In genomic region chr22:33397381-33397907, GRCh38 we compare ENCODE assay signal across 18 cellular contexts.
A peak's percentile ranks its signal among the peaks of the same experiment; 100 is the strongest.
DNase-seq lines count a peak whose midpoint lies in the region; ATAC-seq and TF ChIP-seq lines count a peak whose summit lies in the region.
"Had no signal": no experiment of that assay in that cellular context is flagged by ENCODE, and none has a peak within 500 bp of the region (broad histone marks: within the 10 kb centered on the region; RNA-seq: fewer than 3 reads in every experiment).

No MANE protein-coding gene starts in this region.

- no peak overlapping the region for H4K8ac ChIP-seq in IMR-90 (ENCODE audit: low read depth in 2 of 2, low read length in 2 of 2)

- 0 out of 2 replicates have a peak, but pooled peaks cover 3% of the 10 kb centered on the region for H3K9me1 ChIP-seq in IMR-90 (ENCODE audit: insufficient read depth, low read length)

- H3K14ac ChIP-seq in IMR-90 (replicated peaks; ENCODE audit: low read depth, low read length) = no peak overlapping the region

- H2AK5ac ChIP-seq in IMR-90 (ENCODE audit: low read depth, low read length) = no peak overlapping the region

- no peak overlapping the region for H3K27ac Mint-ChIP-seq in stimulated activated naive CD8-positive, alpha-beta T cell treated with anti-CD3 and anti-CD28 coated beads, Interleukin-15, amount 100 ng/mL, for 72 hours
- H3K27ac Mint-ChIP-seq: CD4-positive, alpha-beta T cell; H9; IgD-negative memory B cell had no signal

- H2BK120ac ChIP-seq in IMR-90 (ENCODE audit: low read depth, low read length) = no peak overlapping the region

- intact Hi-C loops in IMR-90 (cut with micrococcal nuclease) (no loop called here), left lung (cut with DNase I) (no loop called here), upper lobe of right lung (cut with DNase I) (no loop called here)

- TF ChIP-seq CTCF in IMR-90 (conservative IDR thresholded peaks at IDR 0.05; ENCODE audit: low read depth, low read length) (no peak), left lung (IDR thresholded peaks at IDR 0.05) (no peak), upper lobe of right lung (IDR thresholded peaks at IDR 0.05) (no peak)

- H3K4me3 Mint-ChIP-seq in stimulated activated naive CD8-positive, alpha-beta T cell treated with anti-CD3 and anti-CD28 coated beads, Interleukin-15, amount 100 ng/mL, for 72 hours = no peak overlapping the region
- H3K4me3 Mint-ChIP-seq: CD4-positive, alpha-beta T cell; H9; IgD-negative memory B cell had no signal

- H2BK20ac ChIP-seq in IMR-90 (ENCODE audit: low read depth, low read length) = no peak overlapping the region

- H2BK15ac ChIP-seq in IMR-90 (ENCODE audit: low read depth, low read length) = no peak overlapping the region

- BruUV-seq in IMR-90 (replicated peaks; lab: Mats Ljungman, UMichigan) = no TSS peak

- peaks cover 0 to 5% of the 10 kb centered on the region in 2 donors for H3K9me3 Mint-ChIP-seq in stimulated activated naive CD8-positive, alpha-beta T cell treated with anti-CD3 and anti-CD28 coated beads, Interleukin-15, amount 100 ng/mL, for 72 hours
- H3K9me3 Mint-ChIP-seq: H9 had no signal

- dilution Hi-C loops in IMR-90 (cut with HindIII; ENCODE audit: low sequenced_read_pairs, unreplicated experiment) = no loop called here

- TF ChIP-seq RAD21 in IMR-90 (IDR thresholded peaks at IDR 0.05; ENCODE audit: low read length) = no peak

- H3K4ac ChIP-seq in IMR-90 (ENCODE audit: low read depth, low read length) = no peak overlapping the region

- no peak overlapping the region for H4K91ac ChIP-seq in IMR-90 (ENCODE audit: insufficient read depth, low read depth, low read length)

- H3K23ac ChIP-seq in IMR-90 (ENCODE audit: low read depth, low read length) = no peak overlapping the region

- no peaks in the 10 kb centered on the region for H3K79me1 ChIP-seq in IMR-90 (ENCODE audit: low read depth in 1 of 2, low read length in 2 of 2)

- H3K4me2 ChIP-seq in IMR-90 (ENCODE audit: low read depth, low read length) = no peak overlapping the region

- H2AFZ ChIP-seq in IMR-90 (replicated peaks; ENCODE audit: low read length, poor library complexity) = no peak overlapping the region

- no peak overlapping the region for H3K18ac ChIP-seq in IMR-90 (ENCODE audit: low read depth, low read length)

- no peaks in the 10 kb centered on the region for H3K4me1 Mint-ChIP-seq in stimulated activated naive CD8-positive, alpha-beta T cell treated with anti-CD3 and anti-CD28 coated beads, Interleukin-15, amount 100 ng/mL, for 72 hours
- H3K4me1 Mint-ChIP-seq: H9, IgD-negative memory B cell had no signal

- H3K27ac ChIP-seq in IMR-90 (ENCODE audit: insufficient read depth, low read length) (no peak overlapping the region), left lung (no peak overlapping the region), upper lobe of right lung (no peak overlapping the region)
- H3K27ac ChIP-seq: C4-2B, HL-60 had no signal

- H3K36me3 ChIP-seq in IMR-90 (ENCODE audit: control insufficient read depth, insufficient read depth, low read length) (no peaks in the 10 kb centered on the region), left lung (no peaks in the 10 kb centered on the region), upper lobe of right lung (no peaks in the 10 kb centered on the region)

- H2AK9ac ChIP-seq in IMR-90 (replicated peaks; ENCODE audit: low read depth, low read length, poor library complexity) = no peak overlapping the region

- H3K4me3 ChIP-seq in IMR-90 (ENCODE audit: insufficient read depth, low read depth, low read length) (no peak overlapping the region), left lung (no peak overlapping the region), upper lobe of right lung (no peak overlapping the region)
- H3K4me3 ChIP-seq: GM12878 had no signal

- CTCF ChIA-PET in IMR-90 (lab: Yijun Ruan, JAX) = no interaction called here

- DNase-seq in EH (ENCODE audit: low read depth) (peak; percentile 1), IMR-90 (peak; percentile 1), left lung (no peak), upper lobe of right lung (no peak), HCEC 1CT (no peak)
- no peak for DNase-seq in stimulated activated naive CD8-positive, alpha-beta T cell treated with anti-CD3 and anti-CD28 coated beads, Interleukin-15, amount 100 ng/mL, for 72 hours
- DNase-seq: ACHN; AML-193; Caco-2; CD4-positive, alpha-beta T cell; EL; H9; KBM-7 had no signal

- H3K9me3 ChIP-seq in IMR-90 (ENCODE audit: control insufficient read depth, insufficient read depth, low read length) (no peaks in the 10 kb centered on the region), left lung (no peaks in the 10 kb centered on the region), upper lobe of right lung (no peaks in the 10 kb centered on the region)
- H3K9me3 ChIP-seq: Caco-2 had no signal

- POLR2A ChIA-PET in IMR-90 (lab: Charles Lee; ENCODE audit: unreplicated experiment) = no interaction called here

- no peak overlapping the region for H3K56ac ChIP-seq in IMR-90 (ENCODE audit: extremely low read depth, insufficient read depth, low read length)

- no peak overlapping the region for H4K5ac ChIP-seq in IMR-90 (ENCODE audit: low read depth, low read length)

- H3K4me1 ChIP-seq in IMR-90 (ENCODE audit: control insufficient read depth, insufficient read depth, low read length) = peaks cover 7% of the 10 kb centered on the region
- H3K4me1 ChIP-seq in left lung = peaks cover 0 to 2% of the 10 kb centered on the region in 2 donors
- no peaks in the 10 kb centered on the region for H3K4me1 ChIP-seq in upper lobe of right lung

- no CpG with 5 or more reads among the region's 4 CpGs for WGBS in IMR-90 (ENCODE audit: extremely low coverage in 2 of 2, insufficient read length in 1 of 2), 2 experiments

- ATAC-seq in IMR-90 (ENCODE audit: low read depth) (no peak), left lung (peak; percentile 82), upper lobe of right lung (peak; percentile 72), HG03039 (IDR thresholded peaks at IDR 0.05; ENCODE audit: unreplicated experiment) (no peak)
- ATAC-seq in stimulated activated naive CD8-positive, alpha-beta T cell treated with anti-CD3 and anti-CD28 coated beads, Interleukin-15, amount 100 ng/mL, for 72 hours = no peak
- ATAC-seq: GM12878 had no signal

- H3K27me3 ChIP-seq in IMR-90 (ENCODE audit: control insufficient read depth, insufficient read depth, low read length) (no peaks in the 10 kb centered on the region), left lung (no peaks in the 10 kb centered on the region), upper lobe of right lung (no peaks in the 10 kb centered on the region)

- no peak for TF ChIP-seq POLR2A in IMR-90 (IDR thresholded peaks at IDR 0.05; ENCODE audit: low read depth, low read length)

- in situ Hi-C loops in IMR-90 (cut with MboI; ENCODE audit: low sequenced_read_pairs) = no loop called here

- no peak overlapping the region for H2BK5ac ChIP-seq in IMR-90 (ENCODE audit: low read depth, low read length, poor library complexity, severe bottlenecking)

- H3K9ac ChIP-seq in IMR-90 (ENCODE audit: low read depth, low read length) = no peak overlapping the region

- H3K27me3 Mint-ChIP-seq in stimulated activated naive CD8-positive, alpha-beta T cell treated with anti-CD3 and anti-CD28 coated beads, Interleukin-15, amount 100 ng/mL, for 72 hours = no peaks in the 10 kb centered on the region
- H3K27me3 Mint-ChIP-seq: CD4-positive, alpha-beta T cell; IgD-negative memory B cell had no signal

- H4K20me1 ChIP-seq in IMR-90 (ENCODE audit: insufficient read depth, low read length) = no peaks in the 10 kb centered on the region

TF ChIP-seq in IMR-90, 13 proteins besides CTCF, POLR2A, EP300 and RAD21:
- no peak for TF ChIP-seq SMC3 (IDR thresholded peaks at IDR 0.05; ENCODE audit: low read depth, low read length)
- no peak for TF ChIP-seq RFX5 (IDR thresholded peaks at IDR 0.05; ENCODE audit: low read depth, low read length)
- TF ChIP-seq BHLHE40 (IDR thresholded peaks at IDR 0.05; ENCODE audit: low read depth, low read length) = no peak
- no peak for TF ChIP-seq MXI1 (IDR thresholded peaks at IDR 0.05; ENCODE audit: borderline replicate concordance, low read depth, low read length)
- TF ChIP-seq CHD1 (IDR thresholded peaks at IDR 0.05; ENCODE audit: low read depth, low read length) = no peak
- TF ChIP-seq MAZ (IDR thresholded peaks at IDR 0.05; ENCODE audit: borderline replicate concordance, low read depth, low read length) = no peak
- TF ChIP-seq CEBPB (IDR thresholded peaks at IDR 0.05; ENCODE audit: low read depth, low read length) = no peak
- no peak for TF ChIP-seq USF2 (IDR thresholded peaks at IDR 0.05; ENCODE audit: low read depth, low read length)
- TF ChIP-seq FOS (IDR thresholded peaks at IDR 0.05; ENCODE audit: low read depth, low read length) = no peak
- TF ChIP-seq RCOR1 (IDR thresholded peaks at IDR 0.05; ENCODE audit: insufficient replicate concordance, low read length) = no peak
- TF ChIP-seq ELK1 (IDR thresholded peaks at IDR 0.05; ENCODE audit: borderline replicate concordance, low read depth, low read length) = no peak
TF ChIP-seq in IMR-90: peak in this region for 0.

Comparison
In these comparisons a context has a peak if more than half of its experiments do, and no peak if none do; other contexts are left out.
1. DNase-seq: peak in EH (single experiment) and IMR-90 (single experiment); none in left lung (0 of 2), upper lobe of right lung (single experiment), HCEC 1CT (single experiment) and stimulated activated naive CD8-positive, alpha-beta T cell treated with anti-CD3 and anti-CD28 coated beads, Interleukin-15, amount 100 ng/mL, for 72 hours (0 of 2).
2. ATAC-seq: peak in left lung (single experiment) and upper lobe of right lung (single experiment); none in IMR-90 (single experiment), HG03039 (single experiment) and stimulated activated naive CD8-positive, alpha-beta T cell treated with anti-CD3 and anti-CD28 coated beads, Interleukin-15, amount 100 ng/mL, for 72 hours (single experiment).